Comparison of ENCODE assay signal across 12 cellular contexts in the genomic region with DNA sequence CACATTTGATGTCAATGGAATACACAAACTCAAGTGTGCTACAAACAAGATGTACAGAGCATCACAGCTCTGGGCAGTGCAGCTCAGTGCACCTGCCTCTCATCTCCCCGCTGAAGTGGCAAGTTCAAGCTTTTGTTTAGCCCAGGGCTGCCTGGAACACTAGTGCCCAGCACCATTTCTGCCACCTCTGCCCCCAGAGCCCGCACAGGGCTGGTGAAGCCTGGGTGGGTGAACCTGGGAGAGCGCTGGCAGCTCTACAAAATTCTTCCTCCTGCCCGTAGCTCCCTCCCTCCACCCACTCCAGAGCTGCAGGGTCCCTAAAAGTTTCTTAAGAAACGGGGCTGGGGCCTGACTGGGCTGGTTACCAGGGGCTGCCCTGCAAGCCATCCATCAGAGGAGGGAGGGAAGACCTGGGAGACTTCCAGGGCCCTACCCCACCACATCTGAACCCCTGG. TPM values are rescaled to one million over a fixed set of nuclear protein-coding genes. Genes with fewer than 3 reads are reported as not detected.
DNase-seq lines count a peak whose midpoint lies in the region; ATAC-seq and TF ChIP-seq lines count a peak whose summit lies in the region.
"Had no signal": no experiment of that assay in that cellular context is flagged by ENCODE, and none has a peak within 500 bp of the region (broad histone marks: within the 10 kb centered on the region; RNA-seq: fewer than 3 reads in every experiment).

No MANE protein-coding gene starts in this region.

- H3K9me3 Mint-ChIP-seq in activated naive CD4-positive, alpha-beta T cell treated with anti-CD3 and anti-CD28 coated beads, Interleukin-2, amount 50 U/mL, for 24 hours: no peaks in the 10 kb centered on the region
- H3K9me3 Mint-ChIP-seq in chondrocyte (ENCODE audit: low read depth): no peaks in the 10 kb centered on the region
- peaks cover 0 to 1% of the 10 kb centered on the region in 2 donors for H3K9me3 Mint-ChIP-seq in stimulated activated naive B cell treated with anti-CD40 and anti-IgM and Interleukin-4, amounts not matched to agents 10 μg/mL and 1 μg/mL and 100 μg/mL, for 72 hours

- peak overlapping the region; percentile 65 for H3K4me3 Mint-ChIP-seq in activated naive CD4-positive, alpha-beta T cell treated with anti-CD3 and anti-CD28 coated beads, Interleukin-2, amount 50 U/mL, for 24 hours
- H3K4me3 Mint-ChIP-seq in chondrocyte (ENCODE audit: unreplicated experiment): peak overlapping the region; percentile 47
- H3K4me3 Mint-ChIP-seq in stimulated activated naive B cell treated with anti-CD40 and anti-IgM and Interleukin-4, amounts not matched to agents 10 μg/mL and 1 μg/mL and 100 μg/mL, for 72 hours: peak overlapping the region; percentile 55 to 65

- H3K27me3 Mint-ChIP-seq in activated naive CD4-positive, alpha-beta T cell treated with anti-CD3 and anti-CD28 coated beads, Interleukin-2, amount 50 U/mL, for 24 hours: peaks cover 6% of the 10 kb centered on the region
- no peaks in the 10 kb centered on the region for H3K27me3 Mint-ChIP-seq in chondrocyte (ENCODE audit: low read depth)
- H3K27me3 Mint-ChIP-seq in stimulated activated naive B cell treated with anti-CD40 and anti-IgM and Interleukin-4, amounts not matched to agents 10 μg/mL and 1 μg/mL and 100 μg/mL, for 72 hours: peaks cover 23 to 28% of the 10 kb centered on the region in 2 donors

- H3K36me3 Mint-ChIP-seq in activated naive CD4-positive, alpha-beta T cell treated with anti-CD3 and anti-CD28 coated beads, Interleukin-2, amount 50 U/mL, for 24 hours: no peaks in the 10 kb centered on the region
- H3K36me3 Mint-ChIP-seq in chondrocyte (ENCODE audit: low read depth): no peaks in the 10 kb centered on the region
- peaks cover 0 to 4% of the 10 kb centered on the region in 2 donors for H3K36me3 Mint-ChIP-seq in stimulated activated naive B cell treated with anti-CD40 and anti-IgM and Interleukin-4, amounts not matched to agents 10 μg/mL and 1 μg/mL and 100 μg/mL, for 72 hours

- H3K4me1 Mint-ChIP-seq in activated naive CD4-positive, alpha-beta T cell treated with anti-CD3 and anti-CD28 coated beads, Interleukin-2, amount 50 U/mL, for 24 hours: peaks cover 9% of the 10 kb centered on the region
- peaks cover 17% of the 10 kb centered on the region for H3K4me1 Mint-ChIP-seq in chondrocyte (ENCODE audit: low read depth)
- H3K4me1 Mint-ChIP-seq in stimulated activated naive B cell treated with anti-CD40 and anti-IgM and Interleukin-4, amounts not matched to agents 10 μg/mL and 1 μg/mL and 100 μg/mL, for 72 hours: peaks cover 12 to 26% of the 10 kb centered on the region in 2 donors

- no peak for ATAC-seq in stimulated activated naive B cell treated with anti-CD40 and anti-IgM and Interleukin-4, amounts not matched to agents 10 μg/mL and 1 μg/mL and 100 μg/mL, for 72 hours (replicated peaks)
- ATAC-seq in HG03354 (IDR thresholded peaks at IDR 0.05; ENCODE audit: poor library complexity, severe bottlenecking, unreplicated experiment) (no peak), HG02798 (IDR thresholded peaks at IDR 0.05; ENCODE audit: poor library complexity, unreplicated experiment) (no peak)
- ATAC-seq: esophagus mucosa had no signal

- H3K27ac Mint-ChIP-seq in activated naive CD4-positive, alpha-beta T cell treated with anti-CD3 and anti-CD28 coated beads, Interleukin-2, amount 50 U/mL, for 24 hours: no peak overlapping the region
- H3K27ac Mint-ChIP-seq in chondrocyte (ENCODE audit: unreplicated experiment): no peak overlapping the region
- H3K27ac Mint-ChIP-seq in stimulated activated naive B cell treated with anti-CD40 and anti-IgM and Interleukin-4, amounts not matched to agents 10 μg/mL and 1 μg/mL and 100 μg/mL, for 72 hours: no peak overlapping the region

- no peak for DNase-seq in activated naive CD4-positive, alpha-beta T cell treated with anti-CD3 and anti-CD28 coated beads, Interleukin-2, amount 50 U/mL, for 16 hours
- peak; percentile 20 for DNase-seq in NCI-H69 (lab: John Stamatoyannopoulos, UW)
- DNase-seq in chondrocyte (ENCODE audit: low spot score): no peak
- DNase-seq in stimulated activated naive B cell treated with anti-CD40 and anti-IgM and Interleukin-4, amounts not matched to agents 10 μg/mL and 1 μg/mL and 100 μg/mL, for 72 hours: no peak
- DNase-seq in NCI-H2196 treated with DMSO at 0.1 percent for 48 hours (lab: John Stamatoyannopoulos, UW; ENCODE audit: unreplicated experiment): no peak
- DNase-seq: cerebellar nuclear complex, mesenchymal stem cell, NCI-H2107 had no signal

- no peak for TF ChIP-seq CTCF in chondrocyte (IDR thresholded peaks at IDR 0.05)

RNA-seq across cellular contexts. Expression of a gene that starts 1.5 kb away (rescaled TPM):
- 16.2 to 33.3 TPM (median 16.5 TPM) in 3 replicates for total RNA-seq in chondrocyte

RNA-seq across cellular contexts. Expression of a gene that starts 34.8 kb away (rescaled TPM):
- 24.9 to 36.7 TPM (median 29.7 TPM) in 3 replicates for total RNA-seq in chondrocyte

RNA-seq across cellular contexts. Expression of a gene that starts 50.1 kb away (rescaled TPM):
- 2.7 to 3.3 TPM (median 2.9 TPM) in 3 replicates for total RNA-seq in chondrocyte
